In the genomic region with DNA sequence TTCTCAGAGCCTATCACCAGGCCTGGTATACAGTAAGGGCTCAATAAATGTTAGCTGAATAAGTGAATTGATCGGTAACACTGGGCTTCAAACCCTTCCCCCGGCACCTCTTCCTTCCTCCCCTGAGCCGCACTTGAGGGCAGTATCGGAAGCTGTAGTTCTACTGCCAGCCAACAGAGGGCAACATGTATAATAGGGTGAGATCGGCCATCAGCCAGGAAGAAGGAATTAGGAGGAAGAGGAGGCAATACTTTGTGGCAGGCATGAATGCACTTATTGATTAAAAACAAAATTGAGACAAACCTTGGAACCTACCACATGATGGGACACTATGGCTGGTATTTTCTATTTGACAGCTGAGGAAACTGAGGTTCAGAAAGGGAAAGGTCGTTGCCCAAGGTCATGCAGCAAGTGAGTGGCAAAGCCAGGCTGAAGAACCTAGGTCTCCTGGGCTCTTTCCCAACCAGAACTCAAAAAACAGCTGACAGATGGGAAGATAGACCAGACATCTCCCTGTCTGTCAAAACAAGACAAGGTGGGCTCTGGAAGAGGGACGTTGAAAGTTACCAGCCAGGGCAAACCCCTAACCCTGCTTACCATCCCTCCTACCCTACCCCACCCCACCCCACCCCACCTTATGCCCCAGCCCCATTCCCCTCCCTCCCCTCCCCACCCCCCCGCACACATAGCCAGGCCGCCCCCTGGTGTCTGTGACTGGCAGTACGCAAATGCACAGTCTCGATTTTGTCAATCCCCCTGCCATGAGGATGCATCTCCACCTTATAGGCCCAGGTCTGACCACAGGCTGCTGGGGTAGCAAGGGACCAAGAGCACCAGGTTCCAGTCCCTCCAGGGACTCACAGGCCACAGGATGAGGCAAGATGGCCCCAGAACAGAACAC, we compare ENCODE assay signal across 1 cellular context.
TF ChIP-seq lines count a peak whose summit lies in the region.

No MANE protein-coding gene starts in this region.

TF ChIP-seq in GM12878, 131 proteins besides CTCF, POLR2A, EP300 and RAD21 (continued from another document):
- TF ChIP-seq, protein P1, sequence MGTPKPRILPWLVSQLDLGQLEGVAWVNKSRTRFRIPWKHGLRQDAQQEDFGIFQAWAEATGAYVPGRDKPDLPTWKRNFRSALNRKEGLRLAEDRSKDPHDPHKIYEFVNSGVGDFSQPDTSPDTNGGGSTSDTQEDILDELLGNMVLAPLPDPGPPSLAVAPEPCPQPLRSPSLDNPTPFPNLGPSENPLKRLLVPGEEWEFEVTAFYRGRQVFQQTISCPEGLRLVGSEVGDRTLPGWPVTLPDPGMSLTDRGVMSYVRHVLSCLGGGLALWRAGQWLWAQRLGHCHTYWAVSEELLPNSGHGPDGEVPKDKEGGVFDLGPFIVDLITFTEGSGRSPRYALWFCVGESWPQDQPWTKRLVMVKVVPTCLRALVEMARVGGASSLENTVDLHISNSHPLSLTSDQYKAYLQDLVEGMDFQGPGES (IDR thresholded peaks at IDR 0.05), result no peak
- TF ChIP-seq ESRRA (IDR thresholded peaks at IDR 0.05; ENCODE audit: low read length), result peak; percentile 94; the same call in 1 of the 2 replicates
- TF ChIP-seq KLF5 (IDR thresholded peaks at IDR 0.05; ENCODE audit: partially characterized antibody), result peak; percentile 67
- no peak for TF ChIP-seq NFYA (IDR thresholded peaks at IDR 0.05; ENCODE audit: borderline replicate concordance, low read depth, low read length)
- TF ChIP-seq GABPA (IDR thresholded peaks at IDR 0.05; ENCODE audit: low read depth), result no peak
- TF ChIP-seq, protein P2, sequence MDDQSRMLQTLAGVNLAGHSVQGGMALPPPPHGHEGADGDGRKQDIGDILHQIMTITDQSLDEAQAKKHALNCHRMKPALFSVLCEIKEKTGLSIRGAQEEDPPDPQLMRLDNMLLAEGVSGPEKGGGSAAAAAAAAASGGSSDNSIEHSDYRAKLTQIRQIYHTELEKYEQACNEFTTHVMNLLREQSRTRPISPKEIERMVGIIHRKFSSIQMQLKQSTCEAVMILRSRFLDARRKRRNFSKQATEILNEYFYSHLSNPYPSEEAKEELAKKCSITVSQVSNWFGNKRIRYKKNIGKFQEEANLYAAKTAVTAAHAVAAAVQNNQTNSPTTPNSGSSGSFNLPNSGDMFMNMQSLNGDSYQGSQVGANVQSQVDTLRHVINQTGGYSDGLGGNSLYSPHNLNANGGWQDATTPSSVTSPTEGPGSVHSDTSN (IDR thresholded peaks at IDR 0.05; ENCODE audit: insufficient replicate concordance, low read depth, low read length), result peak; percentile 10
- TF ChIP-seq SMAD5 (IDR thresholded peaks at IDR 0.05; ENCODE audit: low read depth), result no peak
- no peak for TF ChIP-seq NFXL1 (IDR thresholded peaks at IDR 0.05; ENCODE audit: borderline replicate concordance)
- 0 out of 2 replicates have a peak, but pooled peaks have one; percentile 43 for TF ChIP-seq EED (IDR thresholded peaks at IDR 0.05; ENCODE audit: low read depth)
- TF ChIP-seq ZNF24 (IDR thresholded peaks at IDR 0.05), result peak; percentile 80
- TF ChIP-seq ZNF217 (IDR thresholded peaks at IDR 0.05), result no peak
- TF ChIP-seq, protein P3, sequence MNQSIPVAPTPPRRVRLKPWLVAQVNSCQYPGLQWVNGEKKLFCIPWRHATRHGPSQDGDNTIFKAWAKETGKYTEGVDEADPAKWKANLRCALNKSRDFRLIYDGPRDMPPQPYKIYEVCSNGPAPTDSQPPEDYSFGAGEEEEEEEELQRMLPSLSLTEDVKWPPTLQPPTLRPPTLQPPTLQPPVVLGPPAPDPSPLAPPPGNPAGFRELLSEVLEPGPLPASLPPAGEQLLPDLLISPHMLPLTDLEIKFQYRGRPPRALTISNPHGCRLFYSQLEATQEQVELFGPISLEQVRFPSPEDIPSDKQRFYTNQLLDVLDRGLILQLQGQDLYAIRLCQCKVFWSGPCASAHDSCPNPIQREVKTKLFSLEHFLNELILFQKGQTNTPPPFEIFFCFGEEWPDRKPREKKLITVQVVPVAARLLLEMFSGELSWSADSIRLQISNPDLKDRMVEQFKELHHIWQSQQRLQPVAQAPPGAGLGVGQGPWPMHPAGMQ (IDR thresholded peaks at IDR 0.05; ENCODE audit: borderline replicate concordance), result no peak
- TF ChIP-seq MEF2B (IDR thresholded peaks at IDR 0.05; ENCODE audit: partially characterized antibody, poor library complexity, severe bottlenecking), result no peak
- TF ChIP-seq SIX5 (IDR thresholded peaks at IDR 0.05; ENCODE audit: low read depth, low read length, severe bottlenecking), result no peak
- TF ChIP-seq BHLHE40 (IDR thresholded peaks at IDR 0.05; ENCODE audit: borderline replicate concordance in 1 of 2, low read depth in 2 of 2, low read length in 1 of 2), result no peak
- TF ChIP-seq SMC3 (IDR thresholded peaks at IDR 0.05; ENCODE audit: borderline replicate concordance, low read length), result peak; percentile 64; the same call in 1 of the 2 replicates
- TF ChIP-seq YBX1 (IDR thresholded peaks at IDR 0.05), result no peak
- no peak for TF ChIP-seq CBFB (IDR thresholded peaks at IDR 0.05; ENCODE audit: low read depth)
- TF ChIP-seq YY1 (IDR thresholded peaks at IDR 0.05; ENCODE audit: low read depth, low read length), result peak; percentile 84
- TF ChIP-seq, protein P4, sequence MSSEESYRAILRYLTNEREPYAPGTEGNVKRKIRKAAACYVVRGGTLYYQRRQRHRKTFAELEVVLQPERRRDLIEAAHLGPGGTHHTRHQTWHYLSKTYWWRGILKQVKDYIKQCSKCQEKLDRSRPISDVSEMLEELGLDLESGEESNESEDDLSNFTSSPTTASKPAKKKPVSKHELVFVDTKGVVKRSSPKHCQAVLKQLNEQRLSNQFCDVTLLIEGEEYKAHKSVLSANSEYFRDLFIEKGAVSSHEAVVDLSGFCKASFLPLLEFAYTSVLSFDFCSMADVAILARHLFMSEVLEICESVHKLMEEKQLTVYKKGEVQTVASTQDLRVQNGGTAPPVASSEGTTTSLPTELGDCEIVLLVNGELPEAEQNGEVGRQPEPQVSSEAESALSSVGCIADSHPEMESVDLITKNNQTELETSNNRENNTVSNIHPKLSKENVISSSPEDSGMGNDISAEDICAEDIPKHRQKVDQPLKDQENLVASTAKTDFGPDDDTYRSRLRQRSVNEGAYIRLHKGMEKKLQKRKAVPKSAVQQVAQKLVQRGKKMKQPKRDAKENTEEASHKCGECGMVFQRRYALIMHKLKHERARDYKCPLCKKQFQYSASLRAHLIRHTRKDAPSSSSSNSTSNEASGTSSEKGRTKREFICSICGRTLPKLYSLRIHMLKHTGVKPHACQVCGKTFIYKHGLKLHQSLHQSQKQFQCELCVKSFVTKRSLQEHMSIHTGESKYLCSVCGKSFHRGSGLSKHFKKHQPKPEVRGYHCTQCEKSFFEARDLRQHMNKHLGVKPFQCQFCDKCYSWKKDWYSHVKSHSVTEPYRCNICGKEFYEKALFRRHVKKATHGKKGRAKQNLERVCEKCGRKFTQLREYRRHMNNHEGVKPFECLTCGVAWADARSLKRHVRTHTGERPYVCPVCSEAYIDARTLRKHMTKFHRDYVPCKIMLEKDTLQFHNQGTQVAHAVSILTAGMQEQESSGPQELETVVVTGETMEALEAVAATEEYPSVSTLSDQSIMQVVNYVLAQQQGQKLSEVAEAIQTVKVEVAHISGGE (CRISPR knock-in tag; IDR thresholded peaks at IDR 0.05), result no peak
- TF ChIP-seq RB1 (IDR thresholded peaks at IDR 0.05; ENCODE audit: borderline replicate concordance), result 0 out of 2 replicates have a peak, but pooled peaks have one; percentile 29
- TF ChIP-seq ASH2L (IDR thresholded peaks at IDR 0.05; ENCODE audit: borderline replicate concordance, low read depth), result no peak
- no peak for TF ChIP-seq PML (IDR thresholded peaks at IDR 0.05; ENCODE audit: low read length)
- no peak for TF ChIP-seq POLR2AphosphoS2 (IDR thresholded peaks at IDR 0.05; ENCODE audit: low read depth, low read length)
- no peak for TF ChIP-seq RUNX3 (IDR thresholded peaks at IDR 0.05; ENCODE audit: low read length)
- TF ChIP-seq IRF4 (IDR thresholded peaks at IDR 0.05; ENCODE audit: low read depth, low read length), result 0 out of 2 replicates have a peak, but pooled peaks have one; percentile 28
- TF ChIP-seq EZH2 (IDR thresholded peaks at IDR 0.05; ENCODE audit: borderline replicate concordance, control insufficient read depth, low read depth, low read length), result no peak
- no peak for TF ChIP-seq NR2C2 (IDR thresholded peaks at IDR 0.05; ENCODE audit: borderline replicate concordance, control insufficient read depth, insufficient read length, low read depth)
- no peak for TF ChIP-seq RELA (IDR thresholded peaks at IDR 0.05; ENCODE audit: borderline replicate concordance, partially characterized antibody)
- TF ChIP-seq BCL11A (IDR thresholded peaks at IDR 0.05; ENCODE audit: low read depth, low read length), result no peak
- peak; percentile 42; the same call in 1 of the 2 replicates for TF ChIP-seq GATAD2B (conservative IDR thresholded peaks at IDR 0.05; ENCODE audit: low read depth)
- no peak for TF ChIP-seq DPF2 (IDR thresholded peaks at IDR 0.05)
- TF ChIP-seq LARP7 (IDR thresholded peaks at IDR 0.05), result 0 out of 2 replicates have a peak, but pooled peaks have one; percentile 33
- no peak for TF ChIP-seq SPI1 (IDR thresholded peaks at IDR 0.05; ENCODE audit: borderline replicate concordance, insufficient read depth, low read depth, low read length)
- TF ChIP-seq IKZF1 (conservative IDR thresholded peaks at IDR 0.05), result peak; percentile 48
- TF ChIP-seq, protein P5, sequence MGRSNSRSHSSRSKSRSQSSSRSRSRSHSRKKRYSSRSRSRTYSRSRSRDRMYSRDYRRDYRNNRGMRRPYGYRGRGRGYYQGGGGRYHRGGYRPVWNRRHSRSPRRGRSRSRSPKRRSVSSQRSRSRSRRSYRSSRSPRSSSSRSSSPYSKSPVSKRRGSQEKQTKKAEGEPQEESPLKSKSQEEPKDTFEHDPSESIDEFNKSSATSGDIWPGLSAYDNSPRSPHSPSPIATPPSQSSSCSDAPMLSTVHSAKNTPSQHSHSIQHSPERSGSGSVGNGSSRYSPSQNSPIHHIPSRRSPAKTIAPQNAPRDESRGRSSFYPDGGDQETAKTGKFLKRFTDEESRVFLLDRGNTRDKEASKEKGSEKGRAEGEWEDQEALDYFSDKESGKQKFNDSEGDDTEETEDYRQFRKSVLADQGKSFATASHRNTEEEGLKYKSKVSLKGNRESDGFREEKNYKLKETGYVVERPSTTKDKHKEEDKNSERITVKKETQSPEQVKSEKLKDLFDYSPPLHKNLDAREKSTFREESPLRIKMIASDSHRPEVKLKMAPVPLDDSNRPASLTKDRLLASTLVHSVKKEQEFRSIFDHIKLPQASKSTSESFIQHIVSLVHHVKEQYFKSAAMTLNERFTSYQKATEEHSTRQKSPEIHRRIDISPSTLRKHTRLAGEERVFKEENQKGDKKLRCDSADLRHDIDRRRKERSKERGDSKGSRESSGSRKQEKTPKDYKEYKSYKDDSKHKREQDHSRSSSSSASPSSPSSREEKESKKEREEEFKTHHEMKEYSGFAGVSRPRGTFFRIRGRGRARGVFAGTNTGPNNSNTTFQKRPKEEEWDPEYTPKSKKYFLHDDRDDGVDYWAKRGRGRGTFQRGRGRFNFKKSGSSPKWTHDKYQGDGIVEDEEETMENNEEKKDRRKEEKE (IDR thresholded peaks at IDR 0.05), result no peak
- no peak for TF ChIP-seq SIN3A (IDR thresholded peaks at IDR 0.05; ENCODE audit: low read depth, low read length)
- TF ChIP-seq, protein P6, sequence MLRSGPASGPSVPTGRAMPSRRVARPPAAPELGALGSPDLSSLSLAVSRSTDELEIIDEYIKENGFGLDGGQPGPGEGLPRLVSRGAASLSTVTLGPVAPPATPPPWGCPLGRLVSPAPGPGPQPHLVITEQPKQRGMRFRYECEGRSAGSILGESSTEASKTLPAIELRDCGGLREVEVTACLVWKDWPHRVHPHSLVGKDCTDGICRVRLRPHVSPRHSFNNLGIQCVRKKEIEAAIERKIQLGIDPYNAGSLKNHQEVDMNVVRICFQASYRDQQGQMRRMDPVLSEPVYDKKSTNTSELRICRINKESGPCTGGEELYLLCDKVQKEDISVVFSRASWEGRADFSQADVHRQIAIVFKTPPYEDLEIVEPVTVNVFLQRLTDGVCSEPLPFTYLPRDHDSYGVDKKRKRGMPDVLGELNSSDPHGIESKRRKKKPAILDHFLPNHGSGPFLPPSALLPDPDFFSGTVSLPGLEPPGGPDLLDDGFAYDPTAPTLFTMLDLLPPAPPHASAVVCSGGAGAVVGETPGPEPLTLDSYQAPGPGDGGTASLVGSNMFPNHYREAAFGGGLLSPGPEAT (IDR thresholded peaks at IDR 0.05; ENCODE audit: low read depth), result peak; percentile 49; the same call in 1 of the 2 replicates
- TF ChIP-seq MTA2 (IDR thresholded peaks at IDR 0.05; ENCODE audit: low read depth), result no peak
- TF ChIP-seq CBX3 (IDR thresholded peaks at IDR 0.05; ENCODE audit: borderline replicate concordance, low read depth), result no peak
- TF ChIP-seq MEF2A (IDR thresholded peaks at IDR 0.05; ENCODE audit: insufficient read depth, low read depth, low read length), result no peak
- TF ChIP-seq HDGF (IDR thresholded peaks at IDR 0.05), result 0 out of 2 replicates have a peak, but pooled peaks have one; percentile 10
- no peak for TF ChIP-seq CHD1 (IDR thresholded peaks at IDR 0.05; ENCODE audit: low read depth, low read length)
- no peak for TF ChIP-seq CEBPB (IDR thresholded peaks at IDR 0.05; ENCODE audit: borderline replicate concordance in 1 of 2, low read depth in 2 of 2, low read length in 2 of 2)
- TF ChIP-seq SMARCA5 (IDR thresholded peaks at IDR 0.05), result peak; percentile 85; the same call in 1 of the 2 replicates
- TF ChIP-seq RFX5 (IDR thresholded peaks at IDR 0.05; ENCODE audit: low read depth, low read length), result no peak
- no peak for TF ChIP-seq WRNIP1 (IDR thresholded peaks at IDR 0.05; ENCODE audit: borderline replicate concordance, low read depth, low read length)
- TF ChIP-seq, protein P7, sequence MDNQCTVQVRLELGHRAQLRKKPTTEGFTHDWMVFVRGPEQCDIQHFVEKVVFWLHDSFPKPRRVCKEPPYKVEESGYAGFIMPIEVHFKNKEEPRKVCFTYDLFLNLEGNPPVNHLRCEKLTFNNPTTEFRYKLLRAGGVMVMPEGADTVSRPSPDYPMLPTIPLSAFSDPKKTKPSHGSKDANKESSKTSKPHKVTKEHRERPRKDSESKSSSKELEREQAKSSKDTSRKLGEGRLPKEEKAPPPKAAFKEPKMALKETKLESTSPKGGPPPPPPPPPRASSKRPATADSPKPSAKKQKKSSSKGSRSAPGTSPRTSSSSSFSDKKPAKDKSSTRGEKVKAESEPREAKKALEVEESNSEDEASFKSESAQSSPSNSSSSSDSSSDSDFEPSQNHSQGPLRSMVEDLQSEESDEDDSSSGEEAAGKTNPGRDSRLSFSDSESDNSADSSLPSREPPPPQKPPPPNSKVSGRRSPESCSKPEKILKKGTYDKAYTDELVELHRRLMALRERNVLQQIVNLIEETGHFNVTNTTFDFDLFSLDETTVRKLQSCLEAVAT (IDR thresholded peaks at IDR 0.05), result no peak; the same call in 1 of the 2 replicates
- no peak for TF ChIP-seq EGR1 (IDR thresholded peaks at IDR 0.05; ENCODE audit: borderline replicate concordance in 1 of 2, low read depth in 2 of 2, low read length in 2 of 2)
- peak; percentile 49 to 51; a peak in 2 of 4 replicates for TF ChIP-seq IKZF2 (IDR thresholded peaks at IDR 0.05)
- no peak for TF ChIP-seq PAX8 (IDR thresholded peaks at IDR 0.05)
- TF ChIP-seq STAT3 (IDR thresholded peaks at IDR 0.05; ENCODE audit: low read depth, low read length), result no peak
- no peak for TF ChIP-seq PAX5 (IDR thresholded peaks at IDR 0.05; ENCODE audit: borderline replicate concordance, low read depth, low read length)
- TF ChIP-seq TARDBP (IDR thresholded peaks at IDR 0.05; ENCODE audit: borderline replicate concordance), result no peak
